Comparison of ENCODE assay signal across 15 cellular contexts in the genomic region with DNA sequence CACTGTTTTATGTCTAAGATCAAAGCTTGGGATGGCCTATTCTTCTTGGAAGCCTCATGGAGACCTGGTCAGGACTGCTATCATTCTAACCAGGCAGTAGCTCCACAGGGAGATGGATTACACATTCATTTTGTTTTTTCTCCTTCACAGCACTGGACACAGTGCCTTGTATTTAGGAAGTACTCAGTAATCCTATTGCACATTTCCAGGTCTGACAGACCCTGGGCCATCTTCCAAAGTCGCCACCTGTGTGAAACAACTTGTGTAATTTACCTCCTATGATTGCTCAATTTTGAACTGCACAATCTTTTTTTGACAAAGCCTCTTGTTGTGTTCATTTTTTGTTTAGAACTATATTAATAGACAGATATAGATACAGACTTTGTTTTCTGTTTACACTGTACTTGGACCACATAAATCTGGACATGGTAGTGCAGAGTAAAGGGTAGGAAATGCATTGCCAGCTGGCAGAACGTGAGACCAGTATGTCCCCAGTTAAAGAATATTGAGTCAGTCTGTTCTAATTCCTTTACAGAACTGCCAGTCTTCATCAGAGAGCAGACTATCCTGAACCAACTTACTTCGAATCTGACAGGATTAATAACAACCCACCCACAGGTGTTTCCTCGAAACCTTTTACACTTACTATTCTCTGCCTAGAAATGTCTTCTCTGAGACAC.
"Had no signal": no experiment of that assay in that cellular context is flagged by ENCODE, and none has a peak within 500 bp of the region (broad histone marks: within the 10 kb centered on the region; RNA-seq: fewer than 3 reads in every experiment).

No MANE protein-coding gene starts in this region.

- H3K27ac ChIP-seq: esophagus squamous epithelium, neutrophil, tibial nerve, upper lobe of right lung had no signal

- H3K27me3 ChIP-seq: esophagus squamous epithelium, neutrophil, tibial nerve, upper lobe of right lung had no signal

- H3K27ac Mint-ChIP-seq: dendritic cell treated with granulocyte-macrophage colony-stimulating factor and Interleukin-4, amounts not matched to agents 40 ng/mL and 50 ng/mL, for 4 days; effector memory CD8-positive, alpha-beta T cell; naive thymus-derived CD8-positive, alpha-beta T cell; stimulated activated effector memory CD8-positive, alpha-beta T cell treated with anti-CD3 and anti-CD28 coated beads, Interleukin-12 subunit alpha, Interleukin-12 subunit beta, amount 100 ng/mL, for 72 hours; stimulated activated naive CD8-positive, alpha-beta T cell treated with anti-CD3 and anti-CD28 coated beads, Interleukin-15, Interleukin-2, amounts not matched to agents 100 ng/mL and 50 ng/mL, for 24 hours had no signal

- H3K4me3 ChIP-seq: esophagus squamous epithelium, mucosa of descending colon, smooth muscle cell, tibial nerve, upper lobe of right lung had no signal

- H3K27me3 Mint-ChIP-seq: dendritic cell treated with granulocyte-macrophage colony-stimulating factor and Interleukin-4, amounts not matched to agents 40 ng/mL and 50 ng/mL, for 4 days; effector memory CD8-positive, alpha-beta T cell; naive thymus-derived CD8-positive, alpha-beta T cell; stimulated activated naive CD8-positive, alpha-beta T cell treated with anti-CD3 and anti-CD28 coated beads, Interleukin-15, Interleukin-2, amounts not matched to agents 100 ng/mL and 50 ng/mL, for 24 hours had no signal

- H3K4me1 ChIP-seq: esophagus squamous epithelium, tibial nerve, upper lobe of right lung had no signal

- H3K4me3 Mint-ChIP-seq: dendritic cell treated with granulocyte-macrophage colony-stimulating factor and Interleukin-4, amounts not matched to agents 40 ng/mL and 50 ng/mL, for 4 days; effector memory CD8-positive, alpha-beta T cell; naive thymus-derived CD8-positive, alpha-beta T cell; stimulated activated effector memory CD8-positive, alpha-beta T cell treated with anti-CD3 and anti-CD28 coated beads, Interleukin-12 subunit alpha, Interleukin-12 subunit beta, amount 100 ng/mL, for 72 hours; stimulated activated naive CD8-positive, alpha-beta T cell treated with anti-CD3 and anti-CD28 coated beads, Interleukin-15, Interleukin-2, amounts not matched to agents 100 ng/mL and 50 ng/mL, for 24 hours had no signal

- ATAC-seq: effector memory CD8-positive, alpha-beta T cell; left colon; mucosa of descending colon; naive thymus-derived CD8-positive, alpha-beta T cell; stimulated activated effector memory CD8-positive, alpha-beta T cell treated with anti-CD3 and anti-CD28 coated beads, Interleukin-12 subunit alpha, Interleukin-12 subunit beta, amount 100 ng/mL, for 72 hours; upper lobe of right lung had no signal

- H3K9me3 ChIP-seq: esophagus squamous epithelium, mucosa of descending colon, neutrophil, tibial nerve, upper lobe of right lung had no signal

- H3K36me3 ChIP-seq: esophagus squamous epithelium, neutrophil, tibial nerve, upper lobe of right lung had no signal

- DNase-seq: effector memory CD8-positive, alpha-beta T cell; esophagus squamous epithelium; foreskin fibroblast; left colon; mucosa of descending colon; naive thymus-derived CD8-positive, alpha-beta T cell; right cardiac atrium; stimulated activated CD4-positive, alpha-beta T cell treated with anti-CD3 and anti-CD28 coated beads, Interleukin-2, amount 100 ng/mL, for 48 hours; upper lobe of right lung had no signal

- H3K36me3 Mint-ChIP-seq: stimulated activated effector memory CD8-positive, alpha-beta T cell treated with anti-CD3 and anti-CD28 coated beads, Interleukin-12 subunit alpha, Interleukin-12 subunit beta, amount 100 ng/mL, for 72 hours had no signal

- H3K4me1 Mint-ChIP-seq: naive thymus-derived CD8-positive, alpha-beta T cell; stimulated activated effector memory CD8-positive, alpha-beta T cell treated with anti-CD3 and anti-CD28 coated beads, Interleukin-12 subunit alpha, Interleukin-12 subunit beta, amount 100 ng/mL, for 72 hours had no signal
